8 cellular contexts compared by ENCODE assay signal in genomic region chr11:64284048-64284961, GRCh38.
DNase-seq lines count a peak whose midpoint lies in the region; ATAC-seq lines count a peak whose summit lies in the region.

TSS of gene BAD (minus strand) at chr11:64284665. CDS start at chr11:64284368, 297 bp downstream.

- H3K27ac Mint-ChIP-seq in effector memory CD8-positive, alpha-beta T cell = peak within 1 kb of the TSS; percentile 97 to 99
- H3K27ac Mint-ChIP-seq in memory B cell = peak within 1 kb of the TSS; percentile 99

- peak; percentile 90 for DNase-seq in COR-L47 (lab: John Stamatoyannopoulos, UW)
- peak in 73 of 76 experiments; percentile 33 to 95 (median 88) for DNase-seq in HUDEP-2 (lab: John Stamatoyannopoulos, UW; ENCODE audit: unreplicated experiment in 76 of 76)
- peak; percentile 90 for DNase-seq in NOMO-1 treated with dmso at 0.1 percent for 144 hours (lab: John Stamatoyannopoulos, UW; ENCODE audit: unreplicated experiment)
- DNase-seq in activated CD8-positive, alpha-beta memory T cell treated with anti-CD3 and anti-CD28 coated beads for 48 hours (ENCODE audit: low read depth in 2 of 3, low spot score in 2 of 3) = peak; percentile 79 to 91 (median 84)
- DNase-seq in effector memory CD8-positive, alpha-beta T cell = peak; percentile 86 to 88 (median 87)
- peak; percentile 80 to 87 for DNase-seq in memory B cell (ENCODE audit: low spot score in 2 of 2)
- peak; percentile 89 for DNase-seq in stimulated activated CD8-positive, alpha-beta memory T cell treated with anti-CD3 and anti-CD28 coated beads, Interleukin-12 subunit alpha, Interleukin-12 subunit beta, amount 100 ng/mL, for 1 hour (ENCODE audit: low read depth)

- peaks cover 14 to 22% of the 10 kb centered on the region in 2 donors for H3K4me1 Mint-ChIP-seq in effector memory CD8-positive, alpha-beta T cell (ENCODE audit: low read depth in 2 of 2)
- H3K4me1 Mint-ChIP-seq in memory B cell = peaks cover 13% of the 10 kb centered on the region

- H3K9me3 Mint-ChIP-seq in effector memory CD8-positive, alpha-beta T cell = no peaks in the 10 kb centered on the region
- H3K9me3 Mint-ChIP-seq in memory B cell = no peaks in the 10 kb centered on the region

- H3K36me3 Mint-ChIP-seq in effector memory CD8-positive, alpha-beta T cell (ENCODE audit: insufficient read depth) = peaks cover 48% of the 10 kb centered on the region
- peaks cover 6% of the 10 kb centered on the region for H3K36me3 Mint-ChIP-seq in memory B cell

- peak within 1 kb of the TSS; percentile 88 to 90 for H3K4me3 Mint-ChIP-seq in effector memory CD8-positive, alpha-beta T cell
- H3K4me3 Mint-ChIP-seq in memory B cell = peak within 1 kb of the TSS; percentile 97

- ATAC-seq in GM21381 (IDR thresholded peaks at IDR 0.05; ENCODE audit: unreplicated experiment) = peak; percentile 58
- ATAC-seq in effector memory CD8-positive, alpha-beta T cell (replicated peaks) = peak; percentile 78
- ATAC-seq in memory B cell (ENCODE audit: low read depth) = peak; percentile 74

- H3K27me3 Mint-ChIP-seq in effector memory CD8-positive, alpha-beta T cell = no peaks in the 10 kb centered on the region
- H3K27me3 Mint-ChIP-seq in memory B cell = no peaks in the 10 kb centered on the region

Comparison
In these comparisons a context has a peak if more than half of its experiments do, and no peak if none do; other contexts are left out.
1. Peak in every context shown above with its lines: DNase-seq and ATAC-seq.